8 cellular contexts compared by ENCODE assay signal in genomic region chr18:36809590-36810381, GRCh38. TPM values are rescaled to one million over a fixed set of nuclear protein-coding genes. Genes with fewer than 3 reads are reported as not detected.
A peak's percentile ranks its signal among the peaks of the same experiment; 100 is the strongest.
DNase-seq lines count a peak whose midpoint lies in the region; ATAC-seq and TF ChIP-seq lines count a peak whose summit lies in the region.

No MANE protein-coding gene starts in this region.

- intact Hi-C loops in spleen (cut with DNase I; ENCODE audit: low total_unique reads) = no loop called here

- H3K4me1 ChIP-seq in spleen = peaks cover 0 to 16% (median 7%) of the 10 kb centered on the region in 6 donors

- no peaks in the 10 kb centered on the region for H3K9me3 ChIP-seq in spleen

- H3K27ac ChIP-seq in spleen = no peak overlapping the region

- 46 to 48% (median 47%) methylated on average over 6 of the region's 6 CpGs for WGBS in spleen, 5 donors

- H3K27me3 ChIP-seq in spleen (replicated peaks in 1 of 7) = no peaks in the 10 kb centered on the region

- in situ Hi-C loops in astrocyte of the cerebellum (cut with HindIII; ENCODE audit: low sequenced_read_pairs) = no loop called here

- ATAC-seq in GM18502 (IDR thresholded peaks at IDR 0.05; ENCODE audit: poor library complexity, unreplicated experiment) (peak; percentile 98), HG02763 (IDR thresholded peaks at IDR 0.05; ENCODE audit: unreplicated experiment) (peak; percentile 95)

- no peak for DNase-seq in AG09319 (ENCODE audit: extremely low read depth, low read depth)
- peak; percentile 69 for DNase-seq in MV-4-11 (lab: John Stamatoyannopoulos, UW)
- peak; percentile 49 to 64 for DNase-seq in SHP77 (lab: John Stamatoyannopoulos, UW)
- peak; percentile 53 for DNase-seq in astrocyte of the cerebellum (ENCODE audit: low read depth)
- peak; percentile 52 for DNase-seq in hepatic stellate cell (ENCODE audit: low spot score)
- DNase-seq in spleen = no peak

- no peak for TF ChIP-seq POLR2A in spleen (IDR thresholded peaks at IDR 0.05)

- peak; percentile 81 for TF ChIP-seq CTCF in AG09319 (IDR thresholded peaks at IDR 0.05; ENCODE audit: low read depth, low read length)
- peak; percentile 81 for TF ChIP-seq CTCF in astrocyte of the cerebellum (IDR thresholded peaks at IDR 0.05; ENCODE audit: low read depth, low read length, missing control alignments)
- peak; percentile 24 to 87 (median 74) for TF ChIP-seq CTCF in spleen (IDR thresholded peaks at IDR 0.05 in 8 of 11, conservative IDR thresholded peaks at IDR 0.05 in 3 of 11)

- H3K36me3 ChIP-seq in spleen = peaks cover 0 to 82% (median 25%) of the 10 kb centered on the region in 6 donors

- H3K4me3 ChIP-seq in astrocyte of the cerebellum (ENCODE audit: low read depth, low read length) = no peak overlapping the region
- no peak overlapping the region for H3K4me3 ChIP-seq in spleen

RNA-seq across cellular contexts. Expression of gene TPGS2, which starts 19.0 kb away (rescaled TPM):
- 10 to 100 TPM; 35.0 to 93.3 (median 39.9) TPM for total RNA-seq in spleen
- 10 to 100 TPM; 23.5 to 29.7 (median 27.5) TPM for polyA plus RNA-seq in spleen

RNA-seq across cellular contexts. Expression of gene KIAA1328, which starts 19.1 kb away (rescaled TPM):
- 10 to 100 TPM in 6 of 7 donors, 1 to 10 TPM in 1; 8.2 to 27.1 (median 15.7) TPM for total RNA-seq in spleen
- 1 to 10 TPM; 1.9 to 3.5 (median 3.1) TPM for polyA plus RNA-seq in spleen

Comparison
In these comparisons a context has a peak if more than half of its experiments do, and no peak if none do; other contexts are left out.
1. DNase-seq: peak in MV-4-11 (single experiment), SHP77 (2 of 2), astrocyte of the cerebellum (single experiment) and hepatic stellate cell (single experiment); none in AG09319 (single experiment) and spleen (single experiment).
2. Peak in every context shown above with its lines, with median percentiles within 50 percentile points of each other: CTCF ChIP-seq.